In the genomic region with DNA sequence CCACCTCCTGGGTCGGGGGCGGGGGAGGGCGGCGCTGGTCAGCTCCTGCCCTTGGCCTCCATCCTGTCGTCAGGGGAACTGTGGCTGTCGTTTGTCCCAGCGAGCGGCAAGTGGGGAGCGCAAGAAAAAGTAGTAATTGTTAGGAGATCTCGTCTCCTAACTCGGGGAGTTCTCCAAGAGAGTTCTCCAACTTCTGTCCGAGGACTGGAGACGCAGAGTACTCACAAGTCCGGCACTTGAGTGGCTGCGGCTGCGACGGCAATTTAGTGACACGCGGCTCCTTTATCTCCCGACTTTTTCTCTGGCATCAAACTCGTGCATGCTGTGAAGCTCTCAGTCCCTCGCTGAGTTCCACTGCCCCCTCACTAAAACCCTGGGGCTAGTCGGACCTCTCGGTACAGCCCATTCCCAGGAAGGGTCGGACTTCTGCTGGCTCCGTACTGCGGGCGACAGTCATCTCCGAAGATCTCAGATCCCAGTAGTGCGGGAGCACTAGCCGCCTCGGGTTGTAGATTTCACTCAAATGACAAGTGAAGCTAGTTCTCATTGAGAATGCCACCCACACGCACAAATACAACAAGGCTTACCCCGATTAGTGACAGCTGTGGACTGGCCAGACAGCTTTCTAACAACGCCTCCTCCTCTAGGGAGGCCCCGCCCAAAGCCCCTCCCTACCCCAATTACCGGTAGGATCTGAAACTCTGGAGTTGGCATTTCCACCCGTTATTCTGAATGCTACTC, we compare ENCODE assay signal across 9 cellular contexts. TPM values are rescaled to one million over a fixed set of nuclear protein-coding genes. Genes with fewer than 3 reads are reported as not detected.
DNase-seq lines count a peak whose midpoint lies in the region; ATAC-seq and TF ChIP-seq lines count a peak whose summit lies in the region.
"Had no signal": no experiment of that assay in that cellular context is flagged by ENCODE, and none has a peak within 500 bp of the region (broad histone marks: within the 10 kb centered on the region; RNA-seq: fewer than 3 reads in every experiment).

A gene (minus strand): TSS at position 611 of the 741 bp plus-strand sequence. CDS start 743 bp downstream, outside the sequence.

- peak; percentile 1 for DNase-seq in NCI-H2171 treated with DMSO at 0.1 percent for 48 hours (lab: John Stamatoyannopoulos, UW)
- DNase-seq in NCI-H2171 (lab: John Stamatoyannopoulos, UW) = no peak
- DNase-seq in type B pancreatic cell (ENCODE audit: extremely low spot score, unreplicated experiment) = no peak
- no peak for DNase-seq in natural killer cell treated with Interleukin-12 subunit alpha and Interleukin-12 subunit beta and Interleukin-15 and Interleukin-18, amount 100 ng/mL, for 72 hours (ENCODE audit: low spot score)
- no peak for DNase-seq in BE2C

- H3K27me3 ChIP-seq in endocrine pancreas (ENCODE audit: control insufficient read depth, insufficient read depth, low read length) (no peaks in the 10 kb centered on the region), BE2C (peaks cover 75% of the 10 kb centered on the region)

- H3K27me3 Mint-ChIP-seq in type B pancreatic cell = peaks cover 87% of the 10 kb centered on the region
- peaks cover 7 to 17% of the 10 kb centered on the region in 2 donors for H3K27me3 Mint-ChIP-seq in natural killer cell treated with Interleukin-12 subunit alpha and Interleukin-12 subunit beta and Interleukin-15 and Interleukin-18, amount 100 ng/mL, for 72 hours

- no peak for TF ChIP-seq CTCF in type B pancreatic cell (conservative IDR thresholded peaks at IDR 0.05)
- no peak for TF ChIP-seq CTCF in BE2C (IDR thresholded peaks at IDR 0.05; ENCODE audit: low read depth, low read length)

- no peaks in the 10 kb centered on the region for H3K9me3 ChIP-seq in endocrine pancreas (ENCODE audit: control insufficient read depth, low read length)
- no peaks in the 10 kb centered on the region for H3K9me3 ChIP-seq in mesodermal cell (ENCODE audit: control insufficient read depth, low read length)
- H3K9me3 ChIP-seq in BE2C = no peaks in the 10 kb centered on the region

- no peaks in the 10 kb centered on the region for H3K9me3 Mint-ChIP-seq in type B pancreatic cell
- no peaks in the 10 kb centered on the region for H3K9me3 Mint-ChIP-seq in natural killer cell treated with Interleukin-12 subunit alpha and Interleukin-12 subunit beta and Interleukin-15 and Interleukin-18, amount 100 ng/mL, for 72 hours

- WGBS in mesodermal cell (ENCODE audit: insufficient coverage in 2 of 2), 2 experiments = 1 to 2% methylated on average over 22 to 31 of the region's 38 CpGs

- ATAC-seq in HG03460 (IDR thresholded peaks at IDR 0.05; ENCODE audit: unreplicated experiment) = no peak
- no peak for ATAC-seq in natural killer cell treated with Interleukin-12 subunit alpha and Interleukin-12 subunit beta and Interleukin-15 and Interleukin-18, amount 100 ng/mL, for 72 hours

- peak within 1 kb of the TSS; percentile 83 for H3K9ac ChIP-seq in endocrine pancreas (ENCODE audit: control insufficient read depth, insufficient read depth, low read length)

- H3K27ac ChIP-seq in mesodermal cell (ENCODE audit: low read depth, low read length, severe bottlenecking) = no peak within 1 kb of the TSS

- no peaks in the 10 kb centered on the region for H3K36me3 Mint-ChIP-seq in type B pancreatic cell
- no peaks in the 10 kb centered on the region for H3K36me3 Mint-ChIP-seq in natural killer cell treated with Interleukin-12 subunit alpha and Interleukin-12 subunit beta and Interleukin-15 and Interleukin-18, amount 100 ng/mL, for 72 hours

- H3K4me1 ChIP-seq in endocrine pancreas (ENCODE audit: control insufficient read depth, insufficient read depth, low read length) (peaks cover 4% of the 10 kb centered on the region), mesodermal cell (ENCODE audit: control insufficient read depth, insufficient read depth, low read length, poor library complexity, severe bottlenecking) (peaks cover 8% of the 10 kb centered on the region), BE2C (no peaks in the 10 kb centered on the region)

- H3K36me3 ChIP-seq in endocrine pancreas (ENCODE audit: control insufficient read depth, insufficient read depth, low read length) (no peaks in the 10 kb centered on the region), mesodermal cell (ENCODE audit: control insufficient read depth, insufficient read depth, low read length) (no peaks in the 10 kb centered on the region), BE2C (no peaks in the 10 kb centered on the region)

- peak within 1 kb of the TSS; percentile 81 for H3K4me3 Mint-ChIP-seq in type B pancreatic cell
- H3K4me3 Mint-ChIP-seq in natural killer cell treated with Interleukin-12 subunit alpha and Interleukin-12 subunit beta and Interleukin-15 and Interleukin-18, amount 100 ng/mL, for 72 hours = no peak within 1 kb of the TSS

- no peak within 1 kb of the TSS for H3K27ac Mint-ChIP-seq in type B pancreatic cell
- H3K27ac Mint-ChIP-seq in natural killer cell treated with Interleukin-12 subunit alpha and Interleukin-12 subunit beta and Interleukin-15 and Interleukin-18, amount 100 ng/mL, for 72 hours = no peak within 1 kb of the TSS

- peak within 1 kb of the TSS; percentile 76 for H3K4me3 ChIP-seq in endocrine pancreas (ENCODE audit: control insufficient read depth, insufficient read depth, low read length)
- peak within 1 kb of the TSS; percentile 12 for H3K4me3 ChIP-seq in mesodermal cell (ENCODE audit: extremely low read depth, insufficient read depth, low read length, poor library complexity, severe bottlenecking)
- no peak within 1 kb of the TSS for H3K4me3 ChIP-seq in BE2C (ENCODE audit: low read depth, low read length)

- peaks cover 3% of the 10 kb centered on the region for H3K4me1 Mint-ChIP-seq in type B pancreatic cell (ENCODE audit: unreplicated experiment)
- H3K4me1 Mint-ChIP-seq in natural killer cell treated with Interleukin-12 subunit alpha and Interleukin-12 subunit beta and Interleukin-15 and Interleukin-18, amount 100 ng/mL, for 72 hours (ENCODE audit: low read depth in 2 of 2) = no peaks in the 10 kb centered on the region

RNA-seq across cellular contexts. Expression of the gene that starts here (rescaled TPM):
- polyA plus RNA-seq in mesodermal cell (2013, experiment 1 of 2) = not detected
- polyA plus RNA-seq in mesodermal cell (2013, experiment 2 of 2) = not detected
- 0.29 and 0.64 TPM in 2 replicates for total RNA-seq in type B pancreatic cell (ENCODE audit: low replicate concordance)
- not detected for total RNA-seq in natural killer cell treated with Interleukin-12 subunit alpha and Interleukin-12 subunit beta and Interleukin-15 and Interleukin-18, amount 100 ng/mL, for 72 hours
- polyA plus RNA-seq in BE2C (2012; ENCODE audit: insufficient read depth, insufficient read length, low read depth) = not detected
- polyA plus RNA-seq: AG04450 had no signal
